ENCODE assay signal across 1 cellular context in the genomic region with DNA sequence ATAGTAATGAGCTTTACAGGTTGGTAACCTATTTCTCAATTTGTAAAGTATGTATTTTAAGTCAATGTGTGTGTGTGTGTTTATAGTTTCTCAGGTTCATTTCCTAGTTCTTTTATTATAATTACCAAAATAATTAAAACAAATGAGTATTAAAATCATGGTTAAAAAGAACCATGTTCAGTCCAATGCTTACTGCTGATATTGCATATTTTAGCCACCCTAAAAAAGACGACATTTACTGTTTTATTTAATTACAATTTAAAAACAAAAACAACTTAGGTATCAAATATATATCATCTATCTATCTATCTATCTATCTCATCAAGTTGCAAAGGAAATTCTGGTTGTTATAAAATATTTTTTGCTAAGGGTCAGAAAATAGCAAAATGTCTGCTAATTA.
TF ChIP-seq lines count a peak whose summit lies in the region.

No MANE protein-coding gene starts in this region.

TF ChIP-seq in K562, 482 proteins besides CTCF, POLR2A, EP300 and RAD21 (continued from another document):
- TF ChIP-seq MAFF (IDR thresholded peaks at IDR 0.05; ENCODE audit: low read length) (peak; percentile 17; the same call in 1 of the 2 replicates), SIX5 (IDR thresholded peaks at IDR 0.05; ENCODE audit: borderline replicate concordance in 1 of 2, insufficient read depth in 1 of 2, low read depth in 1 of 2, low read length in 2 of 2) (no peak), ZNF316 (IDR thresholded peaks at IDR 0.05) (peak; percentile 75), ZBTB7A (IDR thresholded peaks at IDR 0.05; ENCODE audit: borderline replicate concordance, control insufficient read depth, low read depth, low read length) (no peak), TAF15 (IDR thresholded peaks at IDR 0.05; ENCODE audit: low read depth, low read length) (no peak), MAFK (IDR thresholded peaks at IDR 0.05; ENCODE audit: low read length) (peak; percentile 47; the same call in 1 of the 2 replicates), MAFG (tag; conservative IDR thresholded peaks at IDR 0.05) (0 out of 2 replicates have a peak, but pooled peaks have one; percentile 35)
